14 cellular contexts compared by ENCODE assay signal in genomic region chr15:101446527-101447167, GRCh38. TPM values are rescaled to one million over a fixed set of nuclear protein-coding genes. Genes with fewer than 3 reads are reported as not detected.
A peak's percentile ranks its signal among the peaks of the same experiment; 100 is the strongest.
DNase-seq lines count a peak whose midpoint lies in the region; ATAC-seq, FAIRE-seq and TF ChIP-seq lines count a peak whose summit lies in the region.
"Had no signal": no experiment of that assay in that cellular context is flagged by ENCODE, and none has a peak within 500 bp of the region (broad histone marks: within the 10 kb centered on the region; RNA-seq: fewer than 3 reads in every experiment).

No MANE protein-coding gene starts in this region.

- TF ChIP-seq POLR2A in HepG2 (IDR thresholded peaks at IDR 0.05; ENCODE audit: insufficient read depth in 1 of 2, low read depth in 2 of 2, low read length in 2 of 2): peak in 1 of 2 experiments; percentile 35; a peak in 1 of 4 replicates

- peak; percentile 69 for FAIRE-seq in HepG2 (lab: Jason Lieb, UNC)
- no peak for FAIRE-seq in urothelium cell line (lab: Jason Lieb, UNC)

- no peak overlapping the region for H2AFZ ChIP-seq in HepG2 (ENCODE audit: low read length)

- H4K20me1 ChIP-seq in HepG2 (ENCODE audit: insufficient read depth, low read length): no peaks in the 10 kb centered on the region

- peaks cover 71% of the 10 kb centered on the region for H3K4me1 ChIP-seq in HepG2 (ENCODE audit: insufficient read depth, low read length)

- 0% methylated on average over 1 of the region's 12 CpGs for WGBS in HepG2 (ENCODE audit: low lambda C conversion rate)

- TSS peak; percentile 88 for BruUV-seq in HepG2 (replicated peaks; lab: Mats Ljungman, UMichigan)

- peak; percentile 42 for DNase-seq in stimulated activated CD4-positive, alpha-beta T cell treated with anti-CD3 and anti-CD28 coated beads, Interleukin-1b, Interleukin-23, amount 100 ng/mL, for 48 hours
- no peak for DNase-seq in stimulated activated CD4-positive, alpha-beta T cell treated with anti-CD3 and anti-CD28 coated beads, Interleukin-12 subunit alpha, Interleukin-12 subunit beta, amount 100 ng/mL, for 4 hours
- DNase-seq in coronary artery (ENCODE audit: low spot score) (peak; percentile 72), HepG2 (ENCODE audit: low spot score) (peak; percentile 84), urothelium cell line (ENCODE audit: low spot score) (peak; percentile 59), NCI-H69 (lab: John Stamatoyannopoulos, UW) (no peak), NCI-H2227 treated with DMSO at 0.1 percent for 48 hours (lab: John Stamatoyannopoulos, UW) (no peak)
- DNase-seq: ovary; stimulated activated CD4-positive, alpha-beta T cell treated with anti-CD3 and anti-CD28 coated beads, Interleukin-4, amount 100 ng/mL, for 24 hours; stimulated activated naive CD4-positive, alpha-beta T cell treated with Interleukin-2 at 50 U/mL for 16 hours; T-cell had no signal

- ATAC-seq in HepG2 (peak; percentile 76), GM19463 (IDR thresholded peaks at IDR 0.05; ENCODE audit: unreplicated experiment) (no peak)
- ATAC-seq: T-cell had no signal

- TF ChIP-seq CTCF in coronary artery (IDR thresholded peaks at IDR 0.05): no peak
- TF ChIP-seq CTCF in HepG2 (CRISPR knock-in tag; IDR thresholded peaks at IDR 0.05): no peak

- POLR2A ChIA-PET in HepG2 (lab: Yijun Ruan, JAX): interaction anchor here (0.8 to 2.9 kb wide), 5 partner anchors 9 to 81 kb away, joined by 3 to 23 read pairs (median 10); no protein-coding TSS in a partner anchor

- peaks cover 5 to 37% of the 10 kb centered on the region in 2 experiments for H3K36me3 ChIP-seq in HepG2 (replicated peaks in 1 of 2; ENCODE audit: control insufficient read depth in 1 of 2, insufficient read depth in 2 of 2, low read length in 2 of 2)
- H3K36me3 ChIP-seq: ovary had no signal

- peak in 1 of 2 experiments; percentile 39; a peak in 1 of 4 replicates for TF ChIP-seq EP300 in HepG2 (IDR thresholded peaks at IDR 0.05; ENCODE audit: low read depth in 2 of 2, low read length in 2 of 2)
- TF ChIP-seq EP300 in HepG2 (CRISPR knock-in tag; IDR thresholded peaks at IDR 0.05; ENCODE audit: borderline replicate concordance): peak; percentile 60; the same call in 1 of the 2 replicates

- CTCF ChIA-PET in HepG2 (lab: Yijun Ruan, JAX; ENCODE audit: low intra/inter-chr PET ratio, low total read pairs): no interaction called here

- peaks cover 44% of the 10 kb centered on the region for H3K79me2 ChIP-seq in HepG2 (ENCODE audit: insufficient read depth, low read length)

- TF ChIP-seq RAD21 in HepG2 (CRISPR knock-in tag; IDR thresholded peaks at IDR 0.05): no peak

- no peaks in the 10 kb centered on the region for H3K27me3 ChIP-seq in HepG2 (ENCODE audit: control insufficient read depth in 1 of 2, insufficient read depth in 2 of 2, low read length in 2 of 2)
- H3K27me3 ChIP-seq: dorsolateral prefrontal cortex, ovary had no signal

- in situ Hi-C loops in HepG2 (cut with HindIII; ENCODE audit: extremely low pct_ligation_motif_present, low pct_unique_long_range_greater_than_20kb): no loop called here

- H3K4me3 ChIP-seq in coronary artery (no peak overlapping the region), HepG2 (replicated peaks in 1 of 3; ENCODE audit: insufficient read depth in 1 of 3, low read depth in 2 of 3, low read length in 3 of 3) (peak overlapping the region in 1 of 3 experiments; percentile 45; a peak in 2 of 6 replicates)
- H3K4me3 ChIP-seq: dorsolateral prefrontal cortex, lung, ovary had no signal

- peak overlapping the region in 1 of 2 donors; percentile 37 for H3K27ac ChIP-seq in coronary artery
- peak overlapping the region; percentile 86 for H3K27ac ChIP-seq in HepG2 (ENCODE audit: extremely low read length, insufficient read depth, low read length)
- H3K27ac ChIP-seq: ovary had no signal

- intact Hi-C loops in HepG2 (cut with micrococcal nuclease; ENCODE audit: unreplicated experiment): loop anchor here (1.0 to 2.0 kb wide), 2 partner anchors 8 to 42 kb away; partner anchors contain the start of gene PCSK6

- H3K9me3 ChIP-seq in HepG2 (ENCODE audit: low read length): no peaks in the 10 kb centered on the region
- H3K9me3 ChIP-seq: ovary had no signal

- H3K4me2 ChIP-seq in HepG2 (ENCODE audit: low read depth, low read length): peak overlapping the region; percentile 58

- peak overlapping the region; percentile 50 for H3K9ac ChIP-seq in HepG2 (ENCODE audit: insufficient read depth, low read depth, low read length)

TF ChIP-seq in HepG2, 621 proteins besides CTCF, POLR2A, EP300 and RAD21 (continues in another document):
- TF ChIP-seq SMARCC2 (IDR thresholded peaks at IDR 0.05): no peak
- no peak for TF ChIP-seq MAFG (CRISPR knock-in tag; IDR thresholded peaks at IDR 0.05)
- TF ChIP-seq ZNF354B (CRISPR knock-in tag; IDR thresholded peaks at IDR 0.05): no peak
- no peak for TF ChIP-seq PTBP1 (IDR thresholded peaks at IDR 0.05; ENCODE audit: low read depth, low read length, poor library complexity, severe bottlenecking)
- TF ChIP-seq NFE2L1 (CRISPR knock-in tag; IDR thresholded peaks at IDR 0.05; ENCODE audit: borderline replicate concordance): no peak
- TF ChIP-seq ATM (IDR thresholded peaks at IDR 0.05; ENCODE audit: borderline replicate concordance): no peak
- TF ChIP-seq SNAPC4 (CRISPR knock-in tag; IDR thresholded peaks at IDR 0.05): no peak
- peak; percentile 77 for TF ChIP-seq ASH2L (IDR thresholded peaks at IDR 0.05; ENCODE audit: insufficient read length, low read depth, low read length)
- TF ChIP-seq ZNF543 (CRISPR knock-in tag; IDR thresholded peaks at IDR 0.05): no peak
- TF ChIP-seq MIER2 (CRISPR knock-in tag; IDR thresholded peaks at IDR 0.05): peak; percentile 62; the same call in 1 of the 2 replicates

RNA-seq across cellular contexts. Expression of gene PCSK6, which starts 42.9 kb away (rescaled TPM):
- total RNA-seq in HepG2 (2016; rRNA removed; fragmentation: Illumina TruSeq; extraction: Trizol): 42.5 and 56.5 TPM in 2 replicates
- 71.9 and 81.0 TPM in 2 replicates for total RNA-seq in HepG2 (2016; cell fraction: cytosol; rRNA removed; fragmentation: Illumina TruSeq; extraction: Trizol; ENCODE audit: low read depth)
- total RNA-seq in HepG2 (2016; cell fraction: insoluble cytoplasmic fraction; rRNA removed; fragmentation: Illumina TruSeq; extraction: Trizol): 34.4 and 55.2 TPM in 2 replicates
- 69.6 and 77.5 TPM in 2 replicates for total RNA-seq in HepG2 (2016; cell fraction: membrane; rRNA removed; fragmentation: Illumina TruSeq; extraction: Trizol)
- total RNA-seq in HepG2 (2016; cell fraction: nucleus; rRNA removed; fragmentation: Illumina TruSeq; extraction: Trizol): 66.0 and 74.7 TPM in 2 replicates
- polyA plus RNA-seq in HepG2 (2011; rRNA removed): 155 and 208 TPM in 2 replicates
- polyA plus RNA-seq in HepG2 (2011; cell fraction: cytosol; rRNA removed): 113 and 150 TPM in 2 replicates
- 207 and 256 TPM in 2 replicates for polyA plus RNA-seq in HepG2 (2011; cell fraction: nucleus; rRNA removed)
- 61.3 and 94.3 TPM in 2 replicates for polyA plus RNA-seq in HepG2 (2012)
- polyA plus RNA-seq in HepG2 (2016; cell fraction: cytosol; fragmentation: Illumina TruSeq; extraction: Trizol; ENCODE audit: low read depth): 28.0 and 30.8 TPM in 2 replicates
- 34.4 and 44.9 TPM in 2 replicates for polyA plus RNA-seq in HepG2 (2016; cell fraction: insoluble cytoplasmic fraction; fragmentation: Illumina TruSeq; extraction: Trizol; ENCODE audit: low read depth)
- polyA plus RNA-seq in HepG2 (2016; cell fraction: membrane; fragmentation: Illumina TruSeq; extraction: Trizol; ENCODE audit: low read depth): 53.8 and 67.9 TPM in 2 replicates
- polyA plus RNA-seq in HepG2 (2016; cell fraction: nucleus; fragmentation: Illumina TruSeq; extraction: Trizol; ENCODE audit: insufficient read depth, low read depth): 84.3 and 88.3 TPM in 2 replicates
- polyA minus RNA-seq in HepG2 (2011; rRNA and poly(A)+ RNA removed; ENCODE audit: low replicate concordance): 65.0 and 447 TPM in 2 replicates
- 126 and 149 TPM in 2 replicates for polyA minus RNA-seq in HepG2 (2011; cell fraction: cytosol; rRNA and poly(A)+ RNA removed)
- polyA minus RNA-seq in HepG2 (2011; cell fraction: nucleus; rRNA and poly(A)+ RNA removed): 126 and 142 TPM in 2 replicates

Comparison
In these comparisons a context has a peak if more than half of its experiments do, and no peak if none do; other contexts are left out.
1. DNase-seq: peak in stimulated activated CD4-positive, alpha-beta T cell treated with anti-CD3 and anti-CD28 coated beads, Interleukin-1b, Interleukin-23, amount 100 ng/mL, for 48 hours (single experiment), coronary artery (single experiment), HepG2 (single experiment) and urothelium cell line (single experiment); none in stimulated activated CD4-positive, alpha-beta T cell treated with anti-CD3 and anti-CD28 coated beads, Interleukin-12 subunit alpha, Interleukin-12 subunit beta, amount 100 ng/mL, for 4 hours (single experiment), NCI-H69 (single experiment) and NCI-H2227 treated with DMSO at 0.1 percent for 48 hours (single experiment).